ENCODE assay signal across 13 cellular contexts in the genomic region with DNA sequence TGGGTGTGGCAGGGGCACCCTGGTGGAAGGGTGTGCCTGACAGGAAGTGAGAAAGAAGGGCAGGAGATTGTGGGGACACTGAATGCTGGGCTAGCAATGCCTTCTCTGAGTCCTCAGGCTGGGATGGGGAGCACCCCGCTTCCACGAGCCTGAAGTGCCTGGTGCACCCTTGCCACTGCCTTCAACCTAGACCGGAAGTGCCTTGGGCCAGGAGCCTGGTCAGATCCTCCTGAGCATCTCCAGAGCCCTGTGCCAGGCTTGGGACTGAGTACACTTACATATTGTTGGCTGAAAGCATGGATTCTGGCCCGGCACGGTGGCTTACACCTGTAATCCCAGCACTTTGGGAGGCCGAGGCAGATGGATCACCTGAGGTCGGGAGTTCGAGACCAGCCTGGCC.
"Had no signal": no experiment of that assay in that cellular context is flagged by ENCODE, and none has a peak within 500 bp of the region (broad histone marks: within the 10 kb centered on the region; RNA-seq: fewer than 3 reads in every experiment).

No MANE protein-coding gene starts in this region.

- H3K27me3 Mint-ChIP-seq: activated CD4-positive, alpha-beta memory T cell treated with anti-CD3 and anti-CD28 coated beads, Interleukin-2, amount 10 ng/mL, durations not matched to agents 7 days and 5 days; activated naive CD4-positive, alpha-beta T cell treated with anti-CD3 and anti-CD28 coated beads, Interleukin-2, amount 50 U/mL, for 24 hours had no signal

- DNase-seq: activated CD4-positive, alpha-beta memory T cell treated with anti-CD3 and anti-CD28 coated beads, Interleukin-2, amount 10 ng/mL, durations not matched to agents 7 days and 5 days; activated CD4-positive, alpha-beta T cell treated with anti-CD3 and anti-CD28 coated beads for 48 hours; activated CD4-positive, CD25-positive, alpha-beta regulatory T cell; activated CD8-positive, alpha-beta memory T cell treated with anti-CD3 and anti-CD28 coated beads, Interleukin-2, amount 50 U/mL, for 48 hours; activated gamma-delta T cell; activated T-cell treated with anti-CD3 and anti-CD28 coated beads, Interleukin-2, amount 50 U/mL, for 48 hours; endodermal cell; glutamatergic neuron; left lung; retina; stimulated activated naive CD8-positive, alpha-beta T cell treated with anti-CD3 and anti-CD28 coated beads, Interleukin-15, Interleukin-2, amounts not matched to agents 100 U/mL and 50 U/mL, for 24 hours; transverse colon had no signal

- H3K4me1 Mint-ChIP-seq: endodermal cell had no signal

- H3K9me3 Mint-ChIP-seq: activated CD4-positive, alpha-beta memory T cell treated with anti-CD3 and anti-CD28 coated beads, Interleukin-2, amount 10 ng/mL, durations not matched to agents 7 days and 5 days; activated naive CD4-positive, alpha-beta T cell treated with anti-CD3 and anti-CD28 coated beads, Interleukin-2, amount 50 U/mL, for 24 hours; endodermal cell had no signal

- H3K27ac Mint-ChIP-seq: activated CD4-positive, alpha-beta memory T cell treated with anti-CD3 and anti-CD28 coated beads, Interleukin-2, amount 10 ng/mL, durations not matched to agents 7 days and 5 days; activated naive CD4-positive, alpha-beta T cell treated with anti-CD3 and anti-CD28 coated beads, Interleukin-2, amount 50 U/mL, for 24 hours; endodermal cell had no signal

- H3K4me3 Mint-ChIP-seq: activated CD4-positive, alpha-beta memory T cell treated with anti-CD3 and anti-CD28 coated beads, Interleukin-2, amount 10 ng/mL, durations not matched to agents 7 days and 5 days; activated naive CD4-positive, alpha-beta T cell treated with anti-CD3 and anti-CD28 coated beads, Interleukin-2, amount 50 U/mL, for 24 hours; endodermal cell had no signal

- H3K36me3 Mint-ChIP-seq: activated naive CD4-positive, alpha-beta T cell treated with anti-CD3 and anti-CD28 coated beads, Interleukin-2, amount 50 U/mL, for 24 hours had no signal

- ATAC-seq: stimulated activated naive CD8-positive, alpha-beta T cell treated with anti-CD3 and anti-CD28 coated beads, Interleukin-15, Interleukin-2, amounts not matched to agents 100 U/mL and 50 U/mL, for 24 hours had no signal
